ENCODE assay signal across 22 cellular contexts in the genomic region with DNA sequence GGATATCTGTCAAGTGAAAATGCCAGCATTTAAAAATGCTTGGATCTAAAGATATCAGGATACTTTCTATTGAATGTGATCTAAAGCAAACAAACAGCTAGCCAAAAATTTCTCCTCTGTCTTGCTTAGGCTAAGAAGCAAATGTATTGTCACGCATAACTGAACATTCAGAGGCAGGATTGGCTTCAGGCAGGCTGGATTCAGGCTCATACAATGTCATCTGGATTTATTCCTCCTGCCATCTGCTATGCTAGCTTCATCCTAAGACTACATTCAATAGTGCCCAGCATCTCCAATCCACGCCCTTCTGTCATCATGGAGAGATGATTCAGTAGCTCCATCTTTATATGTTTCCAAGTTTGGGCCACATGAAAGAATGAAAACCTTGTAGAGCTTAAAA. TPM values are rescaled to one million over a fixed set of nuclear protein-coding genes. Genes with fewer than 3 reads are reported as not detected.
DNase-seq lines count a peak whose midpoint lies in the region; FAIRE-seq and TF ChIP-seq lines count a peak whose summit lies in the region.
"Had no signal": no experiment of that assay in that cellular context is flagged by ENCODE, and none has a peak within 500 bp of the region (broad histone marks: within the 10 kb centered on the region; RNA-seq: fewer than 3 reads in every experiment).

No MANE protein-coding gene starts in this region.

- H3K27me3 ChIP-seq in BE2C: peaks cover 17% of the 10 kb centered on the region; the same call in 1 of the 2 replicates

- peak; percentile 90 for FAIRE-seq in urothelium cell line (lab: Jason Lieb, UNC)
- FAIRE-seq: K562, RCC 7860 had no signal

- H3K4me1 ChIP-seq in BE2C: no peaks in the 10 kb centered on the region

- H3K9me3 ChIP-seq in BE2C: no peaks in the 10 kb centered on the region

- DNase-seq in NCI-H2171 (lab: John Stamatoyannopoulos, UW) (peak; percentile 51), NCI-H524 treated with DMSO at 0.1 percent for 48 hours (lab: John Stamatoyannopoulos, UW) (peak; percentile 17), astrocyte of the hippocampus (ENCODE audit: low read depth, low spot score) (peak; percentile 46), urothelium cell line (ENCODE audit: low spot score) (no peak), NCI-H1105 (lab: John Stamatoyannopoulos, UW) (no peak), BE2C (no peak)
- DNase-seq in effector CD4-positive, alpha-beta T cell: no peak
- DNase-seq: Calu3; CD8-positive, alpha-beta memory T cell; DMS53; H9; Kasumi-1; MV-4-11; NCI-H1105 treated with DMSO at 0.1 percent for 48 hours; NCI-H146; NCI-H2029 treated with DMSO at 0.1 percent for 48 hours; NCI-H226; SIG-M5 had no signal

- no peak for TF ChIP-seq CTCF in BE2C (IDR thresholded peaks at IDR 0.05; ENCODE audit: low read depth, low read length)

- no peak overlapping the region for H3K4me3 ChIP-seq in BE2C (ENCODE audit: low read depth, low read length)
- H3K4me3 ChIP-seq: GM23338, K562, SK-N-MC had no signal

- no peaks in the 10 kb centered on the region for H3K36me3 ChIP-seq in BE2C

RNA-seq across cellular contexts. Expression of gene PFDN4, which starts 27.1 kb away (rescaled TPM):
- 52.2 TPM for polyA plus RNA-seq in BE2C (2012; ENCODE audit: insufficient read depth, insufficient read length, low read depth)

Comparison
In these comparisons a context has a peak if more than half of its experiments do, and no peak if none do; other contexts are left out.
1. DNase-seq: peak in NCI-H2171 (single experiment), NCI-H524 treated with DMSO at 0.1 percent for 48 hours (single experiment) and astrocyte of the hippocampus (single experiment); none in urothelium cell line (single experiment), effector CD4-positive, alpha-beta T cell (single experiment), NCI-H1105 (single experiment) and BE2C (single experiment).